In genomic region chr12:22014041-22014782, GRCh38 we compare ENCODE assay signal across 1 cellular context.
TF ChIP-seq lines count a peak whose summit lies in the region.

No MANE protein-coding gene starts in this region.

TF ChIP-seq in SK-N-SH, 30 proteins besides CTCF, POLR2A, EP300 and RAD21 (continued from another document):
- TF ChIP-seq, protein P1, sequence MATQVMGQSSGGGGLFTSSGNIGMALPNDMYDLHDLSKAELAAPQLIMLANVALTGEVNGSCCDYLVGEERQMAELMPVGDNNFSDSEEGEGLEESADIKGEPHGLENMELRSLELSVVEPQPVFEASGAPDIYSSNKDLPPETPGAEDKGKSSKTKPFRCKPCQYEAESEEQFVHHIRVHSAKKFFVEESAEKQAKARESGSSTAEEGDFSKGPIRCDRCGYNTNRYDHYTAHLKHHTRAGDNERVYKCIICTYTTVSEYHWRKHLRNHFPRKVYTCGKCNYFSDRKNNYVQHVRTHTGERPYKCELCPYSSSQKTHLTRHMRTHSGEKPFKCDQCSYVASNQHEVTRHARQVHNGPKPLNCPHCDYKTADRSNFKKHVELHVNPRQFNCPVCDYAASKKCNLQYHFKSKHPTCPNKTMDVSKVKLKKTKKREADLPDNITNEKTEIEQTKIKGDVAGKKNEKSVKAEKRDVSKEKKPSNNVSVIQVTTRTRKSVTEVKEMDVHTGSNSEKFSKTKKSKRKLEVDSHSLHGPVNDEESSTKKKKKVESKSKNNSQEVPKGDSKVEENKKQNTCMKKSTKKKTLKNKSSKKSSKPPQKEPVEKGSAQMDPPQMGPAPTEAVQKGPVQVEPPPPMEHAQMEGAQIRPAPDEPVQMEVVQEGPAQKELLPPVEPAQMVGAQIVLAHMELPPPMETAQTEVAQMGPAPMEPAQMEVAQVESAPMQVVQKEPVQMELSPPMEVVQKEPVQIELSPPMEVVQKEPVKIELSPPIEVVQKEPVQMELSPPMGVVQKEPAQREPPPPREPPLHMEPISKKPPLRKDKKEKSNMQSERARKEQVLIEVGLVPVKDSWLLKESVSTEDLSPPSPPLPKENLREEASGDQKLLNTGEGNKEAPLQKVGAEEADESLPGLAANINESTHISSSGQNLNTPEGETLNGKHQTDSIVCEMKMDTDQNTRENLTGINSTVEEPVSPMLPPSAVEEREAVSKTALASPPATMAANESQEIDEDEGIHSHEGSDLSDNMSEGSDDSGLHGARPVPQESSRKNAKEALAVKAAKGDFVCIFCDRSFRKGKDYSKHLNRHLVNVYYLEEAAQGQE (IDR thresholded peaks at IDR 0.05; ENCODE audit: low read depth, low read length), result no peak
- no peak for TF ChIP-seq EZH2phosphoT487 (IDR thresholded peaks at IDR 0.05; ENCODE audit: borderline replicate concordance, low read depth)
- TF ChIP-seq GABPA (IDR thresholded peaks at IDR 0.05; ENCODE audit: low read depth), result no peak
- no peak for TF ChIP-seq NFIC (IDR thresholded peaks at IDR 0.05; ENCODE audit: borderline replicate concordance)
- no peak for TF ChIP-seq RCOR1 (IDR thresholded peaks at IDR 0.05; ENCODE audit: low read length)
- TF ChIP-seq, protein P2, sequence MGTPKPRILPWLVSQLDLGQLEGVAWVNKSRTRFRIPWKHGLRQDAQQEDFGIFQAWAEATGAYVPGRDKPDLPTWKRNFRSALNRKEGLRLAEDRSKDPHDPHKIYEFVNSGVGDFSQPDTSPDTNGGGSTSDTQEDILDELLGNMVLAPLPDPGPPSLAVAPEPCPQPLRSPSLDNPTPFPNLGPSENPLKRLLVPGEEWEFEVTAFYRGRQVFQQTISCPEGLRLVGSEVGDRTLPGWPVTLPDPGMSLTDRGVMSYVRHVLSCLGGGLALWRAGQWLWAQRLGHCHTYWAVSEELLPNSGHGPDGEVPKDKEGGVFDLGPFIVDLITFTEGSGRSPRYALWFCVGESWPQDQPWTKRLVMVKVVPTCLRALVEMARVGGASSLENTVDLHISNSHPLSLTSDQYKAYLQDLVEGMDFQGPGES (IDR thresholded peaks at IDR 0.05; ENCODE audit: low read depth, low read length), result no peak
- TF ChIP-seq SMC3 (IDR thresholded peaks at IDR 0.05; ENCODE audit: low read depth, low read length), result no peak
- no peak for TF ChIP-seq NRF1 (IDR thresholded peaks at IDR 0.05; ENCODE audit: low read depth, low read length)
- no peak for TF ChIP-seq TAF1 (IDR thresholded peaks at IDR 0.05; ENCODE audit: borderline replicate concordance, low read depth, low read length)
